In the genomic region with DNA sequence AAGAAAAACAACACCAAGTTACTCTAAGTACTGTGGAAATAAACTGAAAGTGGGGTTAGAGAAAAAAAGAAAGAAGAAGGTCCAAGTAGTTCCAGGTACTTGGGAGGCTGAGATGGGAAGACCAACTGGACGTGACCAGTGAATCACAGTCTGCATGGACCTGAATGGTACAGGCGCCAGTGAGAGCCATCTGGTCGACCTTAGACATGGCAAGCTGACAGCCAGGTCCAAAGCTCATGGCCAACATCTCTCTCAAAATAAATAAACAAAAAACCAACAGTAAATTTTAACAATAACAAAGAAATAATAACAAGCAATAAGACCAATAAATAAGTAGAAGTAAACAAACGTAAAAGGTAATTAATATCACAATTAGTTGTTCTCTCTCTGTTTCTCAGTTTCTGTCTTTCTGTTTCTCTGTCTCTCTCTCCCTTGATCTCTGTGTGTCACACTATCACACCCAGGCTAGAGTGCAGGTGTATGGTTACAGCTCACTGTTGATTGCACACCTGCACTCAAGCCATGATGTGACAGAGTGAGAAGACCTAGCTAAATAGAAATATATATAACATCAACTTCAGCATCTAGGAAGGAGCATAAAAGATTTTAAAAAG, we compare ENCODE assay signal across 20 cellular contexts. TPM values are rescaled to one million over a fixed set of nuclear protein-coding genes. Genes with fewer than 3 reads are reported as not detected.
DNase-seq lines count a peak whose midpoint lies in the region; ATAC-seq and TF ChIP-seq lines count a peak whose summit lies in the region.
"Had no signal": no experiment of that assay in that cellular context is flagged by ENCODE, and none has a peak within 500 bp of the region (broad histone marks: within the 10 kb centered on the region; RNA-seq: fewer than 3 reads in every experiment).

No MANE protein-coding gene starts in this region.

- H3K79me2 ChIP-seq in OCI-LY7 (ENCODE audit: insufficient read depth, low read depth, low read length): no peaks in the 10 kb centered on the region

- 71% methylated on average over 4 of the region's 4 CpGs for WGBS in esophagus muscularis mucosa

- peak overlapping the region; percentile 65; the same call in 1 of the 2 replicates for H2AFZ ChIP-seq in OCI-LY7 (ENCODE audit: low read length)
- H2AFZ ChIP-seq: PC-9 had no signal

- POLR2A ChIA-PET in OCI-LY7 (lab: Charles Lee): interaction anchor here (0.5 to 2.2 kb wide), 4 partner anchors 8 to 751 kb away, joined by 3 to 7 read pairs (median 4); no protein-coding TSS in a partner anchor

- H3K9me3 Mint-ChIP-seq in HFFc6: peaks cover 18% of the 10 kb centered on the region

- peaks cover 0 to 3% (median 0%) of the 10 kb centered on the region in 4 donors for H3K27me3 ChIP-seq in esophagus muscularis mucosa
- H3K27me3 ChIP-seq: BE2C had no signal

- H3K27ac ChIP-seq in OCI-LY7 (ENCODE audit: low read depth, low read length, poor library complexity, severe bottlenecking) (peak overlapping the region; percentile 9), esophagus muscularis mucosa (replicated peaks in 1 of 4) (no peak overlapping the region)
- H3K27ac ChIP-seq: HL-60, PC-9 had no signal

- TF ChIP-seq POLR2A in esophagus muscularis mucosa (IDR thresholded peaks at IDR 0.05; ENCODE audit: low read depth): no peak

- no peak for TF ChIP-seq EP300 in esophagus muscularis mucosa (IDR thresholded peaks at IDR 0.05)

- H3K4me1 ChIP-seq in OCI-LY7 (ENCODE audit: insufficient read depth, low read length, poor library complexity, severe bottlenecking) (peaks cover 18% of the 10 kb centered on the region), esophagus muscularis mucosa (no peaks in the 10 kb centered on the region)
- H3K4me1 ChIP-seq: BE2C had no signal

- no peaks in the 10 kb centered on the region for H3K36me3 ChIP-seq in OCI-LY7 (ENCODE audit: insufficient read depth, low read length)
- no peaks in the 10 kb centered on the region for H3K36me3 ChIP-seq in esophagus muscularis mucosa
- H3K36me3 ChIP-seq: BE2C had no signal

- no peaks in the 10 kb centered on the region for H4K20me1 ChIP-seq in OCI-LY7 (ENCODE audit: insufficient read depth, low read length)

- intact Hi-C loops in OCI-LY7 (cut with micrococcal nuclease; ENCODE audit: unreplicated experiment): loop anchor here (10.0 kb wide), 1 partner anchor 207 kb away; no protein-coding TSS in a partner anchor
- intact Hi-C loops in esophagus muscularis mucosa (cut with DNase I): no loop called here

- in situ Hi-C loops in GM13977 (cut with MboI; ENCODE audit: low pct_unique_long_range_greater_than_20kb, low sequenced_read_pairs, unreplicated experiment): no loop called here

- H3K4me3 ChIP-seq in OCI-LY7 (ENCODE audit: low read depth, low read length, poor library complexity, severe bottlenecking) (no peak overlapping the region), esophagus muscularis mucosa (no peak overlapping the region)
- H3K4me3 ChIP-seq: PC-9 had no signal

- peaks cover 3% of the 10 kb centered on the region for H3K27me3 Mint-ChIP-seq in HFFc6 (ENCODE audit: insufficient read depth)
- H3K27me3 Mint-ChIP-seq: T-cell had no signal

- ATAC-seq in HG03039 (IDR thresholded peaks at IDR 0.05; ENCODE audit: unreplicated experiment): no peak
- ATAC-seq in HG03196 (IDR thresholded peaks at IDR 0.05; ENCODE audit: unreplicated experiment): no peak
- ATAC-seq: HCT116, SK-N-SH treated with all-trans-retinoic acid at 6 μM for 48 hours, T-cell had no signal

- DNase-seq in NCI-H2029 (lab: John Stamatoyannopoulos, UW) (peak; percentile 39), NCI-H2029 treated with DMSO at 0.1 percent for 48 hours (lab: John Stamatoyannopoulos, UW) (no peak), HFFc6 (no peak), OCI-LY7 (ENCODE audit: low spot score) (peak; percentile 23), esophagus muscularis mucosa (ENCODE audit: extremely low spot score) (peak; percentile 3), GM13977 (ENCODE audit: low spot score) (no peak)
- DNase-seq: BE2C, GOT3, KBM-7, MV-4-11, NCI-H1694 treated with DMSO at 0.1 percent for 48 hours, NCI-H510A, PC-9, SIG-M5, T-cell had no signal

- TF ChIP-seq CTCF in HFFc6 (IDR thresholded peaks at IDR 0.05) (no peak), OCI-LY7 (conservative IDR thresholded peaks at IDR 0.05; ENCODE audit: low read length) (no peak), esophagus muscularis mucosa (IDR thresholded peaks at IDR 0.05) (no peak), GM13977 (IDR thresholded peaks at IDR 0.05; ENCODE audit: extremely low read depth, insufficient read depth, missing control alignments) (no peak)

- H3K4me3 Mint-ChIP-seq in HFFc6: peak overlapping the region; percentile 45

- H3K36me3 Mint-ChIP-seq in HFFc6 (ENCODE audit: low read depth): peaks cover 26% of the 10 kb centered on the region

- H3K4me1 Mint-ChIP-seq in HFFc6 (ENCODE audit: low read depth): peaks cover 23% of the 10 kb centered on the region; the same call in 1 of the 2 replicates

- CTCF ChIA-PET in OCI-LY7 (lab: Charles Lee; ENCODE audit: unreplicated experiment): no interaction called here

- BruUV-seq in OCI-LY7 (replicated peaks; lab: Mats Ljungman, UMichigan): no TSS peak

- H3K9me3 ChIP-seq in OCI-LY7 (ENCODE audit: low read length) (peaks cover 4% of the 10 kb centered on the region; the same call in 1 of the 2 replicates), esophagus muscularis mucosa (no peaks in the 10 kb centered on the region)
- H3K9me3 ChIP-seq: BE2C had no signal

- H3K4me2 ChIP-seq in OCI-LY7 (ENCODE audit: low read length): no peak overlapping the region
- H3K4me2 ChIP-seq: PC-9 had no signal

- H3K27ac Mint-ChIP-seq in HFFc6: no peak overlapping the region

- H3K9me2 ChIP-seq in OCI-LY7 (ENCODE audit: insufficient read depth, low read length): no peaks in the 10 kb centered on the region

RNA-seq across cellular contexts. Expression of a gene that starts 31.6 kb away (rescaled TPM):
- 1 to 10 TPM; 3.3 to 6.2 (median 5.5) TPM for total RNA-seq in HFFc6 (2021; fragmentation: NEBNext Ultra II Directional; extraction: Animal tissue kit (Norgen Biotek cat#: 25700))
- 34.6 and 39.0 TPM in 2 replicates for total RNA-seq in OCI-LY7 (2014; rRNA removed; shearing (Covaris generic))
- total RNA-seq in OCI-LY7 (2022): 27.2 and 30.8 TPM in 2 replicates
- under 1 TPM; 0.42 to 0.66 (median 0.55) TPM for total RNA-seq in esophagus muscularis mucosa

Comparison
In these comparisons a context has a peak if more than half of its experiments do, and no peak if none do; other contexts are left out.
1. DNase-seq: peak in NCI-H2029 (single experiment), OCI-LY7 (single experiment) and esophagus muscularis mucosa (single experiment); none in NCI-H2029 treated with DMSO at 0.1 percent for 48 hours (single experiment), HFFc6 (single experiment) and GM13977 (single experiment).